ENCODE assay signal across 21 cellular contexts in genomic region chr14:65260786-65261185, GRCh38.
A peak's percentile ranks its signal among the peaks of the same experiment; 100 is the strongest.
DNase-seq lines count a peak whose midpoint lies in the region; TF ChIP-seq lines count a peak whose summit lies in the region.
"Had no signal": no experiment of that assay in that cellular context is flagged by ENCODE, and none has a peak within 500 bp of the region (broad histone marks: within the 10 kb centered on the region; RNA-seq: fewer than 3 reads in every experiment).

No MANE protein-coding gene starts in this region.

- 76% methylated on average over 2 of the region's 2 CpGs for whole genome bisulfite sequencing in SK-N-SH (ENCODE audit: low lambda C conversion rate)
- WGBS in ovary, 3 donors, result 81 to 89% (median 84%) methylated on average over 2 of the region's 2 CpGs

- H2AFZ ChIP-seq in SK-N-SH (ENCODE audit: low read depth), result no peak overlapping the region
- H2AFZ ChIP-seq: hepatocyte had no signal

- DNase-seq in EL (peak; percentile 59), SK-N-SH (no peak), fibroblast of the aortic adventitia (ENCODE audit: low read depth) (peak; percentile 91), stromal cell of bone marrow (ENCODE audit: low read depth) (peak; percentile 68), ovary (no peak)
- no peak for DNase-seq in activated T-cell treated with anti-CD3 and anti-CD28 coated beads, Interleukin-2, amount 50 U/mL, for 24 hours
- no peak for DNase-seq in activated naive CD8-positive, alpha-beta T cell treated with anti-CD3 and anti-CD28 coated beads for 36 hours
- DNase-seq: activated CD4-positive, alpha-beta T cell treated with anti-CD3 and anti-CD28 coated beads, Interleukin-2, amount 50 U/mL, for 1 hour; H7; naive thymus-derived CD4-positive, alpha-beta T cell; NCI-H1694; NCI-H526 treated with DMSO at 0.1 percent for 48 hours; nucleus accumbens; RPMI8226; stimulated activated CD4-positive, alpha-beta T cell treated with anti-CD3 and anti-CD28 coated beads, Interleukin-4, amount 100 ng/mL, for 24 hours; stimulated activated naive CD4-positive, alpha-beta T cell treated with Interleukin-2 at 50 U/mL for 16 hours; WERI-Rb-1 had no signal

- intact Hi-C loops in ovary (cut with DNase I), result no loop called here

- H3K9ac ChIP-seq in SK-N-SH, result no peak overlapping the region

- H3K27ac Mint-ChIP-seq in activated T-cell treated with anti-CD3 and anti-CD28 coated beads, Interleukin-2, amount 50 U/mL, for 24 hours, result no peak overlapping the region
- H3K27ac Mint-ChIP-seq in activated naive CD8-positive, alpha-beta T cell treated with anti-CD3 and anti-CD28 coated beads for 36 hours, result no peak overlapping the region
- H3K27ac Mint-ChIP-seq: activated naive CD4-positive, alpha-beta T cell treated with anti-CD3 and anti-CD28 coated beads, Interleukin-2, amount 50 U/mL, for 24 hours; activated T-helper 17 cell treated with anti-CD3 and anti-CD28 coated beads, Interleukin-2, amount 50 U/mL, for 72 hours; naive thymus-derived CD4-positive, alpha-beta T cell had no signal

- CTCF ChIA-PET in SK-N-SH (lab: Yijun Ruan, JAX), result no interaction called here

- no peak for TF ChIP-seq RAD21 in SK-N-SH (IDR thresholded peaks at IDR 0.05; ENCODE audit: low read length)

- H3K36me3 Mint-ChIP-seq in activated T-cell treated with anti-CD3 and anti-CD28 coated beads, Interleukin-2, amount 50 U/mL, for 24 hours (ENCODE audit: low read depth), result no peaks in the 10 kb centered on the region
- H3K36me3 Mint-ChIP-seq in activated naive CD8-positive, alpha-beta T cell treated with anti-CD3 and anti-CD28 coated beads for 36 hours, result no peaks in the 10 kb centered on the region

- TF ChIP-seq EP300 in SK-N-SH (IDR thresholded peaks at IDR 0.05; ENCODE audit: borderline replicate concordance in 1 of 2, low read depth in 1 of 2, low read length in 1 of 2) (peak in 1 of 2 experiments; percentile 14; a peak in 1 of 4 replicates), ovary (IDR thresholded peaks at IDR 0.05) (no peak)

- TF ChIP-seq CTCF in SK-N-SH (IDR thresholded peaks at IDR 0.05) (no peak), fibroblast of the aortic adventitia (IDR thresholded peaks at IDR 0.05; ENCODE audit: insufficient read depth, low read length) (no peak), ovary (IDR thresholded peaks at IDR 0.05) (no peak)

- H3K4me3 ChIP-seq in SK-N-SH (ENCODE audit: low read depth in 2 of 2, low read length in 1 of 2), result no peak overlapping the region
- no peak overlapping the region for H3K4me3 ChIP-seq in fibroblast of the aortic adventitia (ENCODE audit: low read depth, low read length)
- H3K4me3 ChIP-seq in ovary, result no peak overlapping the region
- H3K4me3 ChIP-seq: hepatocyte, SK-N-MC had no signal

- POLR2A ChIA-PET in SK-N-SH (lab: Yijun Ruan, JAX), result no interaction called here

- H3K27me3 ChIP-seq in SK-N-SH (ENCODE audit: insufficient read depth) (no peaks in the 10 kb centered on the region), ovary (no peaks in the 10 kb centered on the region)
- H3K27me3 ChIP-seq: hepatocyte had no signal

- H3K4me2 ChIP-seq in SK-N-SH, result no peak overlapping the region
- H3K4me2 ChIP-seq: hepatocyte had no signal

- H3K27ac ChIP-seq in SK-N-SH (ENCODE audit: low read depth in 2 of 2, low read length in 1 of 2), result peak overlapping the region in 1 of 2 experiments; percentile 56; a peak in 2 of 4 replicates
- H3K27ac ChIP-seq in ovary, result no peak overlapping the region
- H3K27ac ChIP-seq: hepatocyte, SK-N-MC, WERI-Rb-1 had no signal

- no peaks in the 10 kb centered on the region for H3K79me2 ChIP-seq in SK-N-SH (ENCODE audit: insufficient read depth)
- H3K79me2 ChIP-seq: hepatocyte had no signal

- H3K36me3 ChIP-seq in SK-N-SH (replicated peaks in 1 of 2; ENCODE audit: control insufficient read depth in 1 of 2, insufficient read depth in 2 of 2, low read length in 1 of 2) (no peaks in the 10 kb centered on the region), ovary (no peaks in the 10 kb centered on the region)
- H3K36me3 ChIP-seq: WERI-Rb-1 had no signal

- peaks cover 18% of the 10 kb centered on the region for H3F3A ChIP-seq in SK-N-SH (replicated peaks; ENCODE audit: insufficient read depth)

- no peak for TF ChIP-seq POLR2A in ovary (IDR thresholded peaks at IDR 0.05)

- H3K4me1 Mint-ChIP-seq in activated T-cell treated with anti-CD3 and anti-CD28 coated beads, Interleukin-2, amount 50 U/mL, for 24 hours (ENCODE audit: low read depth), result peaks cover 17% of the 10 kb centered on the region
- peaks cover 15% of the 10 kb centered on the region for H3K4me1 Mint-ChIP-seq in activated naive CD8-positive, alpha-beta T cell treated with anti-CD3 and anti-CD28 coated beads for 36 hours
- H3K4me1 Mint-ChIP-seq: activated T-helper 17 cell treated with anti-CD3 and anti-CD28 coated beads, Interleukin-2, amount 50 U/mL, for 72 hours had no signal

- H3K4me1 ChIP-seq in SK-N-SH (ENCODE audit: control insufficient read depth in 1 of 2, insufficient read depth in 2 of 2, low read depth in 1 of 2, low read length in 1 of 2) (peaks cover 7% of the 10 kb centered on the region in 2 experiments; a peak in 2 of 4 replicates), ovary (ENCODE audit: insufficient read depth) (no peaks in the 10 kb centered on the region)

- H3K9me3 ChIP-seq in SK-N-SH (no peaks in the 10 kb centered on the region), ovary (no peaks in the 10 kb centered on the region)

- H3K9me2 ChIP-seq in SK-N-SH, result no peaks in the 10 kb centered on the region

- no peaks in the 10 kb centered on the region for H4K20me1 ChIP-seq in SK-N-SH (ENCODE audit: insufficient read depth)

- no peaks in the 10 kb centered on the region for H3K27me3 Mint-ChIP-seq in activated T-cell treated with anti-CD3 and anti-CD28 coated beads, Interleukin-2, amount 50 U/mL, for 24 hours
- H3K27me3 Mint-ChIP-seq in activated naive CD8-positive, alpha-beta T cell treated with anti-CD3 and anti-CD28 coated beads for 36 hours, result no peaks in the 10 kb centered on the region
- H3K27me3 Mint-ChIP-seq: activated naive CD4-positive, alpha-beta T cell treated with anti-CD3 and anti-CD28 coated beads, Interleukin-2, amount 50 U/mL, for 24 hours; activated T-helper 17 cell treated with anti-CD3 and anti-CD28 coated beads, Interleukin-2, amount 50 U/mL, for 72 hours; naive thymus-derived CD4-positive, alpha-beta T cell had no signal

- no peak overlapping the region for H3K4me3 Mint-ChIP-seq in activated T-cell treated with anti-CD3 and anti-CD28 coated beads, Interleukin-2, amount 50 U/mL, for 24 hours
- H3K4me3 Mint-ChIP-seq in activated naive CD8-positive, alpha-beta T cell treated with anti-CD3 and anti-CD28 coated beads for 36 hours, result no peak overlapping the region
- H3K4me3 Mint-ChIP-seq: activated naive CD4-positive, alpha-beta T cell treated with anti-CD3 and anti-CD28 coated beads, Interleukin-2, amount 50 U/mL, for 24 hours; activated T-helper 17 cell treated with anti-CD3 and anti-CD28 coated beads, Interleukin-2, amount 50 U/mL, for 72 hours; naive thymus-derived CD4-positive, alpha-beta T cell had no signal

- peaks cover 3% of the 10 kb centered on the region for H3K9me3 Mint-ChIP-seq in activated T-cell treated with anti-CD3 and anti-CD28 coated beads, Interleukin-2, amount 50 U/mL, for 24 hours
- H3K9me3 Mint-ChIP-seq in activated naive CD8-positive, alpha-beta T cell treated with anti-CD3 and anti-CD28 coated beads for 36 hours, result peaks cover 9% of the 10 kb centered on the region
- H3K9me3 Mint-ChIP-seq: activated T-helper 17 cell treated with anti-CD3 and anti-CD28 coated beads, Interleukin-2, amount 50 U/mL, for 72 hours had no signal

TF ChIP-seq in SK-N-SH, 30 proteins besides CTCF, POLR2A, EP300 and RAD21 (continues in another document):
- peak; percentile 94 for TF ChIP-seq TCF12 (IDR thresholded peaks at IDR 0.05)
- TF ChIP-seq, protein P1, sequence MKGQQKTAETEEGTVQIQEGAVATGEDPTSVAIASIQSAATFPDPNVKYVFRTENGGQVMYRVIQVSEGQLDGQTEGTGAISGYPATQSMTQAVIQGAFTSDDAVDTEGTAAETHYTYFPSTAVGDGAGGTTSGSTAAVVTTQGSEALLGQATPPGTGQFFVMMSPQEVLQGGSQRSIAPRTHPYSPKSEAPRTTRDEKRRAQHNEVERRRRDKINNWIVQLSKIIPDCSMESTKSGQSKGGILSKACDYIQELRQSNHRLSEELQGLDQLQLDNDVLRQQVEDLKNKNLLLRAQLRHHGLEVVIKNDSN (IDR thresholded peaks at IDR 0.05; ENCODE audit: borderline replicate concordance, low read depth), result no peak
- TF ChIP-seq NRF1 (IDR thresholded peaks at IDR 0.05; ENCODE audit: low read depth, low read length), result no peak
- no peak for TF ChIP-seq ELF1 (IDR thresholded peaks at IDR 0.05)
- no peak for TF ChIP-seq GATA2 (CRISPR knock-in tag; IDR thresholded peaks at IDR 0.05)
- no peak for TF ChIP-seq YY1 (IDR thresholded peaks at IDR 0.05; ENCODE audit: low read depth)
- TF ChIP-seq, protein P2, sequence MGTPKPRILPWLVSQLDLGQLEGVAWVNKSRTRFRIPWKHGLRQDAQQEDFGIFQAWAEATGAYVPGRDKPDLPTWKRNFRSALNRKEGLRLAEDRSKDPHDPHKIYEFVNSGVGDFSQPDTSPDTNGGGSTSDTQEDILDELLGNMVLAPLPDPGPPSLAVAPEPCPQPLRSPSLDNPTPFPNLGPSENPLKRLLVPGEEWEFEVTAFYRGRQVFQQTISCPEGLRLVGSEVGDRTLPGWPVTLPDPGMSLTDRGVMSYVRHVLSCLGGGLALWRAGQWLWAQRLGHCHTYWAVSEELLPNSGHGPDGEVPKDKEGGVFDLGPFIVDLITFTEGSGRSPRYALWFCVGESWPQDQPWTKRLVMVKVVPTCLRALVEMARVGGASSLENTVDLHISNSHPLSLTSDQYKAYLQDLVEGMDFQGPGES (IDR thresholded peaks at IDR 0.05; ENCODE audit: low read depth, low read length), result no peak
- TF ChIP-seq NFIC (IDR thresholded peaks at IDR 0.05; ENCODE audit: borderline replicate concordance), result no peak
- TF ChIP-seq EZH2phosphoT487 (IDR thresholded peaks at IDR 0.05; ENCODE audit: borderline replicate concordance, low read depth), result no peak
- TF ChIP-seq, protein P3, sequence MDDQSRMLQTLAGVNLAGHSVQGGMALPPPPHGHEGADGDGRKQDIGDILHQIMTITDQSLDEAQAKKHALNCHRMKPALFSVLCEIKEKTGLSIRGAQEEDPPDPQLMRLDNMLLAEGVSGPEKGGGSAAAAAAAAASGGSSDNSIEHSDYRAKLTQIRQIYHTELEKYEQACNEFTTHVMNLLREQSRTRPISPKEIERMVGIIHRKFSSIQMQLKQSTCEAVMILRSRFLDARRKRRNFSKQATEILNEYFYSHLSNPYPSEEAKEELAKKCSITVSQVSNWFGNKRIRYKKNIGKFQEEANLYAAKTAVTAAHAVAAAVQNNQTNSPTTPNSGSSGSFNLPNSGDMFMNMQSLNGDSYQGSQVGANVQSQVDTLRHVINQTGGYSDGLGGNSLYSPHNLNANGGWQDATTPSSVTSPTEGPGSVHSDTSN (IDR thresholded peaks at IDR 0.05), result peak; percentile 17; the same call in 1 of the 2 replicates
- no peak for TF ChIP-seq SMC3 (IDR thresholded peaks at IDR 0.05; ENCODE audit: low read depth, low read length)
- no peak for TF ChIP-seq CHD2 (IDR thresholded peaks at IDR 0.05; ENCODE audit: low read length, partially characterized antibody)
- TF ChIP-seq FOSL2 (IDR thresholded peaks at IDR 0.05; ENCODE audit: borderline replicate concordance, low read depth), result no peak
- TF ChIP-seq TEAD4 (IDR thresholded peaks at IDR 0.05; ENCODE audit: borderline replicate concordance, insufficient read depth), result 0 out of 2 replicates have a peak, but pooled peaks have one; percentile 14

Comparison
In these comparisons a context has a peak if more than half of its experiments do, and no peak if none do; other contexts are left out.
1. DNase-seq: peak in EL (single experiment), fibroblast of the aortic adventitia (single experiment) and stromal cell of bone marrow (single experiment); none in SK-N-SH (single experiment), activated T-cell treated with anti-CD3 and anti-CD28 coated beads, Interleukin-2, amount 50 U/mL, for 24 hours (single experiment), activated naive CD8-positive, alpha-beta T cell treated with anti-CD3 and anti-CD28 coated beads for 36 hours (single experiment) and ovary (0 of 5).